ENCODE assay signal across 1 cellular context in the genomic region with DNA sequence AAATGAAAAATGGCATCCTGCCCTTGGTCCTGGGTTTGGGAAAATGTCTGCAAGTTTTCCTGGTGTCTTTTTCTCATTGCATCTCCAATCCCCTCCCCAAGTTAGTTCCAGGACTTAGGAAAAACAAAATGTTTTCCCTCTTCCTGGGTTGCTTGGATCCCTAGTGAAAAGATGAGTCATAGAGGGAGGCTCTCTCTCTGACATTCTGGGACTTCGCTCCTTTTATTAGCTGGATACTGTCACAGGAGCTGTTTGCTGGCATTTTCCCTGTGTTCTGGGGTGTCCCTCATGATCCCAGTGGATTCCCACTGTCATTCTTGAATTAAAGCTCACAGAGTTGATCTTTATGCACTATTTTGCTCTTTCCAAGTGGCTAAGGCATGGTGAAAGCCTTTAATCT.
TF ChIP-seq lines count a peak whose summit lies in the region.

No MANE protein-coding gene starts in this region.

TF ChIP-seq in GM23338, 12 proteins besides CTCF, POLR2A, EP300 and RAD21 (continued from another document):
- TF ChIP-seq, protein P1, sequence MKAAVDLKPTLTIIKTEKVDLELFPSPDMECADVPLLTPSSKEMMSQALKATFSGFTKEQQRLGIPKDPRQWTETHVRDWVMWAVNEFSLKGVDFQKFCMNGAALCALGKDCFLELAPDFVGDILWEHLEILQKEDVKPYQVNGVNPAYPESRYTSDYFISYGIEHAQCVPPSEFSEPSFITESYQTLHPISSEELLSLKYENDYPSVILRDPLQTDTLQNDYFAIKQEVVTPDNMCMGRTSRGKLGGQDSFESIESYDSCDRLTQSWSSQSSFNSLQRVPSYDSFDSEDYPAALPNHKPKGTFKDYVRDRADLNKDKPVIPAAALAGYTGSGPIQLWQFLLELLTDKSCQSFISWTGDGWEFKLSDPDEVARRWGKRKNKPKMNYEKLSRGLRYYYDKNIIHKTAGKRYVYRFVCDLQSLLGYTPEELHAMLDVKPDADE (IDR thresholded peaks at IDR 0.05): no peak
- TF ChIP-seq EZH2 (IDR thresholded peaks at IDR 0.05; ENCODE audit: low read depth, unreplicated experiment) (no peak), JUNB (IDR thresholded peaks at IDR 0.05; ENCODE audit: unreplicated experiment) (no peak), CREB1 (CRISPR knock-in tag; IDR thresholded peaks at IDR 0.05; ENCODE audit: low read depth) (no peak), EZH2phosphoT487 (IDR thresholded peaks at IDR 0.05; ENCODE audit: unreplicated experiment) (no peak), POLR2AphosphoS5 (IDR thresholded peaks at IDR 0.05; ENCODE audit: low read depth) (no peak), ZNF114 (CRISPR knock-in tag; IDR thresholded peaks at IDR 0.05) (no peak), ZNF331 (CRISPR knock-in tag; IDR thresholded peaks at IDR 0.05; ENCODE audit: low read depth) (no peak), STAT1 (IDR thresholded peaks at IDR 0.05; ENCODE audit: unreplicated experiment) (no peak), NANOG (IDR thresholded peaks at IDR 0.05; ENCODE audit: borderline replicate concordance) (no peak)
- TF ChIP-seq, protein P2, sequence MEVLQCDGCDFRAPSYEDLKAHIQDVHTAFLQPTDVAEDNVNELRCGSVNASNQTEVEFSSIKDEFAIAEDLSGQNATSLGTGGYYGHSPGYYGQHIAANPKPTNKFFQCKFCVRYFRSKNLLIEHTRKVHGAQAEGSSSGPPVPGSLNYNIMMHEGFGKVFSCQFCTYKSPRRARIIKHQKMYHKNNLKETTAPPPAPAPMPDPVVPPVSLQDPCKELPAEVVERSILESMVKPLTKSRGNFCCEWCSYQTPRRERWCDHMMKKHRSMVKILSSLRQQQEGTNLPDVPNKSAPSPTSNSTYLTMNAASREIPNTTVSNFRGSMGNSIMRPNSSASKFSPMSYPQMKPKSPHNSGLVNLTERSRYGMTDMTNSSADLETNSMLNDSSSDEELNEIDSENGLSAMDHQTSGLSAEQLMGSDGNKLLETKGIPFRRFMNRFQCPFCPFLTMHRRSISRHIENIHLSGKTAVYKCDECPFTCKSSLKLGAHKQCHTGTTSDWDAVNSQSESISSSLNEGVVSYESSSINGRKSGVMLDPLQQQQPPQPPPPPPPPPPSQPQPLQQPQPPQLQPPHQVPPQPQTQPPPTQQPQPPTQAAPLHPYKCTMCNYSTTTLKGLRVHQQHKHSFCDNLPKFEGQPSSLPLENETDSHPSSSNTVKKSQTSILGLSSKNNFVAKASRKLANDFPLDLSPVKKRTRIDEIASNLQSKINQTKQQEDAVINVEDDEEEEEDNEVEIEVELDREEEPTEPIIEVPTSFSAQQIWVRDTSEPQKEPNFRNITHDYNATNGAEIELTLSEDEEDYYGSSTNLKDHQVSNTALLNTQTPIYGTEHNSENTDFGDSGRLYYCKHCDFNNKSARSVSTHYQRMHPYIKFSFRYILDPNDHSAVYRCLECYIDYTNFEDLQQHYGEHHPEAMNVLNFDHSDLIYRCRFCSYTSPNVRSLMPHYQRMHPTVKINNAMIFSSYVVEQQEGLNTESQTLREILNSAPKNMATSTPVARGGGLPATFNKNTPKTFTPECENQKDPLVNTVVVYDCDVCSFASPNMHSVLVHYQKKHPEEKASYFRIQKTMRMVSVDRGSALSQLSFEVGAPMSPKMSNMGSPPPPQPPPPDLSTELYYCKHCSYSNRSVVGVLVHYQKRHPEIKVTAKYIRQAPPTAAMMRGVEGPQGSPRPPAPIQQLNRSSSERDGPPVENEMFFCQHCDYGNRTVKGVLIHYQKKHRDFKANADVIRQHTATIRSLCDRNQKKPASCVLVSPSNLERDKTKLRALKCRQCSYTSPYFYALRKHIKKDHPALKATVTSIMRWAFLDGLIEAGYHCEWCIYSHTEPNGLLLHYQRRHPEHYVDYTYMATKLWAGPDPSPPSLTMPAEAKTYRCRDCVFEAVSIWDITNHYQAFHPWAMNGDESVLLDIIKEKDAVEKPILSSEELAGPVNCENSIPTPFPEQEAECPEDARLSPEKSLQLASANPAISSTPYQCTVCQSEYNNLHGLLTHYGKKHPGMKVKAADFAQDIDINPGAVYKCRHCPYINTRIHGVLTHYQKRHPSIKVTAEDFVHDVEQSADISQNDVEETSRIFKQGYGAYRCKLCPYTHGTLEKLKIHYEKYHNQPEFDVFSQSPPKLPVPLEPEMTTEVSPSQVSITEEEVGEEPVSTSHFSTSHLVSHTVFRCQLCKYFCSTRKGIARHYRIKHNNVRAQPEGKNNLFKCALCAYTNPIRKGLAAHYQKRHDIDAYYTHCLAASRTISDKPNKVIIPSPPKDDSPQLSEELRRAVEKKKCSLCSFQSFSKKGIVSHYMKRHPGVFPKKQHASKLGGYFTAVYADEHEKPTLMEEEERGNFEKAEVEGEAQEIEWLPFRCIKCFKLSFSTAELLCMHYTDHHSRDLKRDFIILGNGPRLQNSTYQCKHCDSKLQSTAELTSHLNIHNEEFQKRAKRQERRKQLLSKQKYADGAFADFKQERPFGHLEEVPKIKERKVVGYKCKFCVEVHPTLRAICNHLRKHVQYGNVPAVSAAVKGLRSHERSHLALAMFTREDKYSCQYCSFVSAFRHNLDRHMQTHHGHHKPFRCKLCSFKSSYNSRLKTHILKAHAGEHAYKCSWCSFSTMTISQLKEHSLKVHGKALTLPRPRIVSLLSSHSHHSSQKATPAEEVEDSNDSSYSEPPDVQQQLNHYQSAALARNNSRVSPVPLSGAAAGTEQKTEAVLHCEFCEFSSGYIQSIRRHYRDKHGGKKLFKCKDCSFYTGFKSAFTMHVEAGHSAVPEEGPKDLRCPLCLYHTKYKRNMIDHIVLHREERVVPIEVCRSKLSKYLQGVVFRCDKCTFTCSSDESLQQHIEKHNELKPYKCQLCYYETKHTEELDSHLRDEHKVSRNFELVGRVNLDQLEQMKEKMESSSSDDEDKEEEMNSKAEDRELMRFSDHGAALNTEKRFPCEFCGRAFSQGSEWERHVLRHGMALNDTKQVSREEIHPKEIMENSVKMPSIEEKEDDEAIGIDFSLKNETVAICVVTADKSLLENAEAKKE (CRISPR knock-in tag; IDR thresholded peaks at IDR 0.05): no peak
